In the genomic region with DNA sequence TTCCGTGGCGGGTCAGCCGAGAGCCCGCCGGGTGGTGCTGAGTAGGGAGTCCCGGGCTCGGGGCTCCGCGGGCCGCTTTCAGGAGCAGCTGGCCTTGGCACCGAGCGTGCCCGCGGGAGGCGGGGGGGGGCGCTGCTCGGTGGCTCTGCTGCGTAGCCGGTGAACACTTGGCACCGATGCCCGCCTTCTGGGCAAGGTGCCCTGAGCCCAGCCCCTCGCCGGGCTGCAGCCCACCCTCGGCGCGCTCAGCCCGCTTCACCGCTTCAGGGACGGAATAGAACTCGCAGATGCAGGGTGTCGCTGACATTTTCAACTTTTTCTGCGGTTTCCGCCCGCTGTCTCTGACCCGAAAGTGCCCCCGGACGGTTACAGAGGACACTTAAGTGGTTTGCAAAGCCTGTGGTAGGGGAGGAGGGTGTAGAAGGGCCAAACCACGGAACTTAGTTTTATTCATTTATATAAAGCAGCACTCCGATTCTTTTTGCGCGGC, we compare ENCODE assay signal across 8 cellular contexts. TPM values are rescaled to one million over a fixed set of nuclear protein-coding genes. Genes with fewer than 3 reads are reported as not detected.
DNase-seq lines count a peak whose midpoint lies in the region; ATAC-seq and TF ChIP-seq lines count a peak whose summit lies in the region.

No MANE protein-coding gene starts in this region.

- H3K36me3 Mint-ChIP-seq in T-helper 2 cell treated with Interferon-gamma antibody and Interleukin-4, amounts not matched to agents 5 μg/mL and 100 μg/mL, for 36 hours (ENCODE audit: low read depth): peaks cover 57% of the 10 kb centered on the region
- no peaks in the 10 kb centered on the region for H3K36me3 Mint-ChIP-seq in chondrocyte (ENCODE audit: low read depth)
- H3K36me3 Mint-ChIP-seq in stimulated activated effector memory CD8-positive, alpha-beta T cell treated with anti-CD3 and anti-CD28 coated beads, Interleukin-12 subunit alpha, Interleukin-12 subunit beta, amount 100 ng/mL, for 72 hours: no peaks in the 10 kb centered on the region

- DNase-seq in C1 segment of cervical spinal cord (lab: John Stamatoyannopoulos, UW) (peak in 9 of 14 donors; percentile 14 to 73 (median 45)), GM19238 (ENCODE audit: insufficient read length, low spot score) (peak; percentile 36), chondrocyte (ENCODE audit: low spot score) (no peak), lower lobe of right lung (peak; percentile 80), NCI-H510A treated with DMSO at 0.1 percent for 48 hours (lab: John Stamatoyannopoulos, UW) (no peak)
- peak; percentile 70 for DNase-seq in T-helper 2 cell treated with Interferon-gamma antibody and Interleukin-4, amounts not matched to agents 5 μg/mL and 100 μg/mL, for 36 hours (ENCODE audit: low spot score)
- peak; percentile 37 to 83 for DNase-seq in stimulated activated effector memory CD8-positive, alpha-beta T cell treated with anti-CD3 and anti-CD28 coated beads, Interleukin-12 subunit alpha, Interleukin-12 subunit beta, amount 100 ng/mL, for 72 hours (ENCODE audit: low spot score in 2 of 2)

- H3K27me3 ChIP-seq in lower lobe of right lung (ENCODE audit: low read depth): no peaks in the 10 kb centered on the region

- peak overlapping the region; percentile 90 for H3K4me3 Mint-ChIP-seq in T-helper 2 cell treated with Interferon-gamma antibody and Interleukin-4, amounts not matched to agents 5 μg/mL and 100 μg/mL, for 36 hours
- H3K4me3 Mint-ChIP-seq in chondrocyte (ENCODE audit: unreplicated experiment): peak overlapping the region; percentile 72
- H3K4me3 Mint-ChIP-seq in stimulated activated effector memory CD8-positive, alpha-beta T cell treated with anti-CD3 and anti-CD28 coated beads, Interleukin-12 subunit alpha, Interleukin-12 subunit beta, amount 100 ng/mL, for 72 hours: peak overlapping the region; percentile 74

- peak overlapping the region; percentile 56 for H3K4me3 ChIP-seq in lower lobe of right lung

- H3K36me3 ChIP-seq in lower lobe of right lung: no peaks in the 10 kb centered on the region

- H3K27me3 Mint-ChIP-seq in T-helper 2 cell treated with Interferon-gamma antibody and Interleukin-4, amounts not matched to agents 5 μg/mL and 100 μg/mL, for 36 hours (ENCODE audit: low read depth): no peaks in the 10 kb centered on the region
- H3K27me3 Mint-ChIP-seq in chondrocyte (ENCODE audit: low read depth): peaks cover 42% of the 10 kb centered on the region

- no peaks in the 10 kb centered on the region for H3K9me3 ChIP-seq in lower lobe of right lung

- peaks cover 32% of the 10 kb centered on the region for H3K4me1 ChIP-seq in lower lobe of right lung

- intact Hi-C loops in lower lobe of right lung (cut with DNase I): no loop called here

- TF ChIP-seq CTCF in chondrocyte (IDR thresholded peaks at IDR 0.05) (no peak), lower lobe of right lung (IDR thresholded peaks at IDR 0.05) (no peak)

- ATAC-seq in HG03342 (IDR thresholded peaks at IDR 0.05; ENCODE audit: unreplicated experiment): peak; percentile 39
- peak; percentile 77 to 82 for ATAC-seq in lower lobe of right lung
- ATAC-seq in stimulated activated effector memory CD8-positive, alpha-beta T cell treated with anti-CD3 and anti-CD28 coated beads, Interleukin-12 subunit alpha, Interleukin-12 subunit beta, amount 100 ng/mL, for 72 hours: peak; percentile 68

- peak overlapping the region; percentile 87 for H3K27ac Mint-ChIP-seq in T-helper 2 cell treated with Interferon-gamma antibody and Interleukin-4, amounts not matched to agents 5 μg/mL and 100 μg/mL, for 36 hours
- H3K27ac Mint-ChIP-seq in chondrocyte (ENCODE audit: unreplicated experiment): no peak overlapping the region
- H3K27ac Mint-ChIP-seq in stimulated activated effector memory CD8-positive, alpha-beta T cell treated with anti-CD3 and anti-CD28 coated beads, Interleukin-12 subunit alpha, Interleukin-12 subunit beta, amount 100 ng/mL, for 72 hours: no peak overlapping the region

- peak overlapping the region; percentile 78 for H3K27ac ChIP-seq in lower lobe of right lung

- H3K9me3 Mint-ChIP-seq in T-helper 2 cell treated with Interferon-gamma antibody and Interleukin-4, amounts not matched to agents 5 μg/mL and 100 μg/mL, for 36 hours: no peaks in the 10 kb centered on the region
- H3K9me3 Mint-ChIP-seq in chondrocyte (ENCODE audit: low read depth): no peaks in the 10 kb centered on the region
- no peaks in the 10 kb centered on the region for H3K9me3 Mint-ChIP-seq in stimulated activated effector memory CD8-positive, alpha-beta T cell treated with anti-CD3 and anti-CD28 coated beads, Interleukin-12 subunit alpha, Interleukin-12 subunit beta, amount 100 ng/mL, for 72 hours

- peaks cover 75% of the 10 kb centered on the region for H3K4me1 Mint-ChIP-seq in T-helper 2 cell treated with Interferon-gamma antibody and Interleukin-4, amounts not matched to agents 5 μg/mL and 100 μg/mL, for 36 hours (ENCODE audit: low read depth)
- H3K4me1 Mint-ChIP-seq in chondrocyte (ENCODE audit: low read depth): peaks cover 13% of the 10 kb centered on the region
- peaks cover 56% of the 10 kb centered on the region for H3K4me1 Mint-ChIP-seq in stimulated activated effector memory CD8-positive, alpha-beta T cell treated with anti-CD3 and anti-CD28 coated beads, Interleukin-12 subunit alpha, Interleukin-12 subunit beta, amount 100 ng/mL, for 72 hours

RNA-seq across cellular contexts. Expression of a gene that starts 0.7 kb away (rescaled TPM):
- total RNA-seq in chondrocyte (not detected in 3 replicates), lower lobe of right lung (8.5 TPM)

Comparison
In these comparisons a context has a peak if more than half of its experiments do, and no peak if none do; other contexts are left out.
1. DNase-seq: peak in C1 segment of cervical spinal cord (9 of 14), GM19238 (single experiment), T-helper 2 cell treated with Interferon-gamma antibody and Interleukin-4, amounts not matched to agents 5 μg/mL and 100 μg/mL, for 36 hours (single experiment), lower lobe of right lung (single experiment) and stimulated activated effector memory CD8-positive, alpha-beta T cell treated with anti-CD3 and anti-CD28 coated beads, Interleukin-12 subunit alpha, Interleukin-12 subunit beta, amount 100 ng/mL, for 72 hours (2 of 2); none in chondrocyte (single experiment) and NCI-H510A treated with DMSO at 0.1 percent for 48 hours (single experiment).
2. Peak in every context shown above with its lines, with median percentiles within 50 percentile points of each other: ATAC-seq and H3K4me3 Mint-ChIP-seq.